In genomic region chr3:32467333-32468070, GRCh38 we compare ENCODE assay signal across 8 cellular contexts. TPM values are rescaled to one million over a fixed set of nuclear protein-coding genes. Genes with fewer than 3 reads are reported as not detected.
A peak's percentile ranks its signal among the peaks of the same experiment; 100 is the strongest.
DNase-seq lines count a peak whose midpoint lies in the region; ATAC-seq, FAIRE-seq and TF ChIP-seq lines count a peak whose summit lies in the region.

No MANE protein-coding gene starts in this region.

- in situ Hi-C loops in SK-MEL-5 (cut with HindIII; ENCODE audit: low pct_unique_long_range_greater_than_20kb, low sequenced_read_pairs): no loop called here

- peak overlapping the region in 3 of 4 donors; percentile 39 to 85 (median 63) for H3K4me3 Mint-ChIP-seq in IgD-negative memory B cell
- peak overlapping the region; percentile 26 for H3K4me3 Mint-ChIP-seq in activated naive CD4-positive, alpha-beta T cell treated with anti-CD3 and anti-CD28 coated beads, Interleukin-2, amount 50 U/mL, for 24 hours
- H3K4me3 Mint-ChIP-seq in type B pancreatic cell: no peak overlapping the region

- intact Hi-C loops in Right ventricle myocardium superior (cut with DNase I) (loop anchor here (2.0 kb wide), 1 partner anchor 93 kb away; no protein-coding TSS in a partner anchor), posterior cingulate gyrus (cut with DNase I) (loop anchor here (5.0 kb wide), 2 partner anchors 90 to 170 kb away; no protein-coding TSS in a partner anchor)

- H3K27ac Mint-ChIP-seq in IgD-negative memory B cell (peak overlapping the region in 2 of 3 donors; percentile 60 to 72), type B pancreatic cell (no peak overlapping the region)
- no peak overlapping the region for H3K27ac Mint-ChIP-seq in activated naive CD4-positive, alpha-beta T cell treated with anti-CD3 and anti-CD28 coated beads, Interleukin-2, amount 50 U/mL, for 24 hours

- H3K36me3 Mint-ChIP-seq in IgD-negative memory B cell (no peaks in the 10 kb centered on the region), type B pancreatic cell (peaks cover 13% of the 10 kb centered on the region)
- H3K36me3 Mint-ChIP-seq in activated naive CD4-positive, alpha-beta T cell treated with anti-CD3 and anti-CD28 coated beads, Interleukin-2, amount 50 U/mL, for 24 hours: peaks cover 2% of the 10 kb centered on the region

- peaks cover 22 to 45% (median 39%) of the 10 kb centered on the region in 3 donors for H3K4me1 Mint-ChIP-seq in IgD-negative memory B cell
- H3K4me1 Mint-ChIP-seq in activated naive CD4-positive, alpha-beta T cell treated with anti-CD3 and anti-CD28 coated beads, Interleukin-2, amount 50 U/mL, for 24 hours: peaks cover 58% of the 10 kb centered on the region
- H3K4me1 Mint-ChIP-seq in type B pancreatic cell (ENCODE audit: unreplicated experiment): peaks cover 14% of the 10 kb centered on the region

- DNase-seq in D721Med (ENCODE audit: insufficient read length, low spot score) (peak; percentile 89), SK-MEL-5 (ENCODE audit: low read depth, low spot score) (peak; percentile 61), Right ventricle myocardium superior (peak; percentile 84), posterior cingulate gyrus (peak; percentile 37 to 95 (median 74)), type B pancreatic cell (ENCODE audit: extremely low spot score, unreplicated experiment) (peak; percentile 86)

- ATAC-seq in GM21423 (IDR thresholded peaks at IDR 0.05; ENCODE audit: unreplicated experiment) (peak; percentile 84), Right ventricle myocardium superior (ENCODE audit: poor library complexity) (peak; percentile 97)

- H3K9me3 Mint-ChIP-seq in IgD-negative memory B cell: no peaks in the 10 kb centered on the region
- no peaks in the 10 kb centered on the region for H3K9me3 Mint-ChIP-seq in activated naive CD4-positive, alpha-beta T cell treated with anti-CD3 and anti-CD28 coated beads, Interleukin-2, amount 50 U/mL, for 24 hours
- no peaks in the 10 kb centered on the region for H3K9me3 Mint-ChIP-seq in type B pancreatic cell

- no peak for FAIRE-seq in D721Med (lab: Jason Lieb, UNC)

- H3K27me3 Mint-ChIP-seq in IgD-negative memory B cell (no peaks in the 10 kb centered on the region), type B pancreatic cell (no peaks in the 10 kb centered on the region)
- H3K27me3 Mint-ChIP-seq in activated naive CD4-positive, alpha-beta T cell treated with anti-CD3 and anti-CD28 coated beads, Interleukin-2, amount 50 U/mL, for 24 hours: no peaks in the 10 kb centered on the region

- peak; percentile 87 for TF ChIP-seq CTCF in D721Med (IDR thresholded peaks at IDR 0.05; ENCODE audit: insufficient read depth, missing control alignments)
- peak; percentile 100 for TF ChIP-seq CTCF in type B pancreatic cell (conservative IDR thresholded peaks at IDR 0.05)

RNA-seq across cellular contexts. Expression of gene CMTM6, which starts 35.1 kb away (rescaled TPM):
- 125 TPM for polyA plus RNA-seq in IgD-negative memory B cell
- 78.7 and 81.7 TPM in 2 replicates for total RNA-seq in SK-MEL-5 (2014; rRNA removed; shearing (Covaris generic))
- polyA plus RNA-seq in SK-MEL-5 (2015; cell fraction: cytosol; rRNA removed): 56.2 and 75.3 TPM in 2 replicates
- polyA plus RNA-seq in SK-MEL-5 (2015; cell fraction: nucleus; rRNA removed): 14.6 and 16.3 TPM in 2 replicates
- total RNA-seq in Right ventricle myocardium superior (8.9 TPM), type B pancreatic cell (ENCODE audit: low replicate concordance) (37.5 and 51.2 TPM in 2 replicates)

Comparison
In these comparisons a context has a peak if more than half of its experiments do, and no peak if none do; other contexts are left out.
1. Peak in every context shown above with its lines: DNase-seq and ATAC-seq.
2. H3K27ac Mint-ChIP-seq: peak in IgD-negative memory B cell (2 of 3); none in activated naive CD4-positive, alpha-beta T cell treated with anti-CD3 and anti-CD28 coated beads, Interleukin-2, amount 50 U/mL, for 24 hours (single experiment) and type B pancreatic cell (single experiment).